In genomic region chr10:22554481-22555182, GRCh38 we compare ENCODE assay signal across 10 cellular contexts.
DNase-seq lines count a peak whose midpoint lies in the region; ATAC-seq and TF ChIP-seq lines count a peak whose summit lies in the region.
"Had no signal": no experiment of that assay in that cellular context is flagged by ENCODE, and none has a peak within 500 bp of the region (broad histone marks: within the 10 kb centered on the region; RNA-seq: fewer than 3 reads in every experiment).

No MANE protein-coding gene starts in this region.

- H3K4me1 ChIP-seq in ascending aorta (no peaks in the 10 kb centered on the region), right cardiac atrium (ENCODE audit: control insufficient read depth, insufficient read depth, low read length) (no peaks in the 10 kb centered on the region)

- H3K27me3 ChIP-seq in ascending aorta (no peaks in the 10 kb centered on the region), right cardiac atrium (ENCODE audit: control insufficient read depth, insufficient read depth) (no peaks in the 10 kb centered on the region)

- no peak for TF ChIP-seq CTCF in ascending aorta (IDR thresholded peaks at IDR 0.05)

- intact Hi-C loops in ascending aorta (cut with DNase I) (loop anchor here (5.0 to 10.0 kb wide), 4 partner anchors 117 to 510 kb away; partner anchors contain the start of genes PIP4K2A and SPAG6), right cardiac atrium (cut with DNase I) (no loop called here)

- ATAC-seq in right cardiac atrium (peak; percentile 91 to 96), GM21390 (IDR thresholded peaks at IDR 0.05; ENCODE audit: unreplicated experiment) (no peak), GM21723 (IDR thresholded peaks at IDR 0.05; ENCODE audit: unreplicated experiment) (no peak)
- ATAC-seq: activated T-cell treated with anti-CD3 and anti-CD28 coated beads, Interleukin-2, amount 50 U/mL, for 72 hours had no signal

- peak overlapping the region; percentile 9 to 50 for H3K4me3 ChIP-seq in ascending aorta
- H3K4me3 ChIP-seq in right cardiac atrium (ENCODE audit: low read length): peak overlapping the region; percentile 1

- H3K27ac ChIP-seq in ascending aorta (peak overlapping the region; percentile 39 to 62), right cardiac atrium (ENCODE audit: low read length) (peak overlapping the region; percentile 49)

- 38% methylated on average over 29 of the region's 29 CpGs for WGBS in right cardiac atrium

- H3K9me3 ChIP-seq in ascending aorta (no peaks in the 10 kb centered on the region), right cardiac atrium (ENCODE audit: control insufficient read depth, low read length) (no peaks in the 10 kb centered on the region)

- peaks cover 6 to 9% of the 10 kb centered on the region in 2 donors for H3K36me3 ChIP-seq in ascending aorta

- peak; percentile 41 for DNase-seq in EH (ENCODE audit: low read depth)
- DNase-seq in ascending aorta (ENCODE audit: low spot score in 2 of 2): peak; percentile 31 to 77
- peak; percentile 83 to 93 (median 91) for DNase-seq in right cardiac atrium
- peak; percentile 70 for DNase-seq in putamen (ENCODE audit: low spot score)
- no peak for DNase-seq in AML-193 (lab: John Stamatoyannopoulos, UW)
- DNase-seq in NK-92 treated with Interleukin-12 subunit alpha and Interleukin-12 subunit beta, amount 100 ng/mL, for 24 hours (lab: John Stamatoyannopoulos, UW): no peak
- DNase-seq: activated T-cell treated with anti-CD3 and anti-CD28 coated beads, Interleukin-2, amount 50 U/mL, for 72 hours; GF-D8 had no signal

Comparison
In these comparisons a context has a peak if more than half of its experiments do, and no peak if none do; other contexts are left out.
1. DNase-seq: peak in EH (single experiment), ascending aorta (2 of 2), right cardiac atrium (3 of 3) and putamen (single experiment); none in AML-193 (0 of 2) and NK-92 treated with Interleukin-12 subunit alpha and Interleukin-12 subunit beta, amount 100 ng/mL, for 24 hours (single experiment).
2. ATAC-seq: peak in right cardiac atrium (2 of 2); none in GM21390 (single experiment) and GM21723 (single experiment).